Comparison of ENCODE assay signal across 22 cellular contexts in genomic region chr9:92657296-92658094, GRCh38. TPM values are rescaled to one million over a fixed set of nuclear protein-coding genes. Genes with fewer than 3 reads are reported as not detected.
A peak's percentile ranks its signal among the peaks of the same experiment; 100 is the strongest.
DNase-seq lines count a peak whose midpoint lies in the region; ATAC-seq and TF ChIP-seq lines count a peak whose summit lies in the region.
"Had no signal": no experiment of that assay in that cellular context is flagged by ENCODE, and none has a peak within 500 bp of the region (broad histone marks: within the 10 kb centered on the region; RNA-seq: fewer than 3 reads in every experiment).

No MANE protein-coding gene starts in this region.

- no CpG with 5 or more reads among the region's 17 CpGs for WGBS in neuronal stem cell (ENCODE audit: extremely low coverage in 2 of 2, insufficient read length in 2 of 2, insufficient replicate concordance in 1 of 2), 2 donors

- no peak overlapping the region for H3K23ac ChIP-seq in neuronal stem cell (ENCODE audit: low read depth, low read length, poor library complexity)

- no peak overlapping the region for H3K4me2 ChIP-seq in GM23338
- no peak overlapping the region for H3K4me2 ChIP-seq in neuronal stem cell (ENCODE audit: insufficient read depth, low read length, poor library complexity, severe bottlenecking)

- no peaks in the 10 kb centered on the region for H3F3A ChIP-seq in GM23338 (replicated peaks; ENCODE audit: low read depth)

- H2BK15ac ChIP-seq in neuronal stem cell (ENCODE audit: low read length): peak overlapping the region; percentile 77

- H3K27ac ChIP-seq in GM23338 (ENCODE audit: low read depth) (no peak overlapping the region), neuronal stem cell (replicated peaks; ENCODE audit: low read length) (no peak overlapping the region), SJCRH30 (no peak overlapping the region)
- H3K27ac ChIP-seq: ascending aorta, epithelial cell of prostate, upper lobe of left lung had no signal

- H3K79me1 ChIP-seq in neuronal stem cell (ENCODE audit: low read depth, low read length): peaks cover 8% of the 10 kb centered on the region

- H2AK5ac ChIP-seq in neuronal stem cell (ENCODE audit: low read depth, low read length): peak overlapping the region; percentile 80

- DNase-seq in Daoy (ENCODE audit: low read depth) (peak; percentile 34), GM23338 (ENCODE audit: low spot score) (peak; percentile 36), cardiac fibroblast (ENCODE audit: low read depth in 2 of 2) (peak in 1 of 2 donors; percentile 26), neuronal stem cell (ENCODE audit: low spot score) (no peak), DMS53 (lab: John Stamatoyannopoulos, UW) (no peak), SJCRH30 (no peak), ecto neural progenitor cell (ENCODE audit: low spot score) (no peak)
- DNase-seq: activated CD4-positive, CD25-positive, alpha-beta regulatory T cell treated with anti-CD3 and anti-CD28 coated beads, Interleukin-2, amount 50 U/mL, for 72 hours; activated gamma-delta T cell; cortex of kidney; DMS153; glutamatergic neuron; naive thymus-derived CD4-positive, alpha-beta T cell; NCI-H187 treated with DMSO at 0.1 percent for 48 hours; NCI-H446; upper lobe of left lung had no signal

- H3K27me3 Mint-ChIP-seq in GM23338 (ENCODE audit: insufficient read depth, low read depth, poor library complexity): peaks cover 7% of the 10 kb centered on the region
- H3K27me3 Mint-ChIP-seq: naive thymus-derived CD4-positive, alpha-beta T cell; stimulated activated memory B cell treated with anti-CD40 and anti-IgM and Interleukin-4, amounts not matched to agents 10 μg/mL and 1 μg/mL and 100 μg/mL, for 72 hours had no signal

- H3K4me3 ChIP-seq in GM23338 (no peak overlapping the region), cardiac fibroblast (replicated peaks in 1 of 2; ENCODE audit: low read depth in 2 of 2, low read length in 2 of 2) (no peak overlapping the region), neuronal stem cell (ENCODE audit: low read length in 2 of 2) (no peak overlapping the region), SJCRH30 (no peak overlapping the region)
- H3K4me3 ChIP-seq: ascending aorta; BLaER1 treated with 17β-estradiol and CSF1 and Interleukin-3, amounts not matched to agents 10 nM and 100 nM; upper lobe of left lung had no signal

- no peak overlapping the region for H2BK5ac ChIP-seq in neuronal stem cell (ENCODE audit: low read length)

- no peak overlapping the region for H2BK120ac ChIP-seq in neuronal stem cell (ENCODE audit: low read depth, low read length)

- H3K4me1 ChIP-seq in GM23338 (ENCODE audit: insufficient read depth): peaks cover 6% of the 10 kb centered on the region; the same call in 1 of the 2 replicates
- peaks cover 8 to 9% of the 10 kb centered on the region in 2 donors for H3K4me1 ChIP-seq in neuronal stem cell (ENCODE audit: control insufficient read depth in 2 of 2, insufficient read depth in 1 of 2, low read depth in 1 of 2, low read length in 2 of 2)
- H3K4me1 ChIP-seq in SJCRH30: peaks cover 12% of the 10 kb centered on the region

- no peaks in the 10 kb centered on the region for H3K9me2 ChIP-seq in GM23338 (ENCODE audit: insufficient read depth)

- no peak overlapping the region for H3K27ac Mint-ChIP-seq in GM23338
- H3K27ac Mint-ChIP-seq: stimulated activated memory B cell treated with anti-CD40 and anti-IgM and Interleukin-4, amounts not matched to agents 10 μg/mL and 1 μg/mL and 100 μg/mL, for 72 hours; T-helper 1 cell treated with Interleukin-12 subunit alpha and Interleukin-12 subunit beta and Interleukin-4 antibody, amounts not matched to agents 30 μg/mL and 1 μg/mL, for 36 hours had no signal

- peaks cover 7% of the 10 kb centered on the region; the same call in 1 of the 2 replicates for H4K20me1 ChIP-seq in GM23338 (replicated peaks; ENCODE audit: insufficient read depth)

- no peaks in the 10 kb centered on the region for H3K27me3 ChIP-seq in GM23338 (ENCODE audit: insufficient read depth)
- no peaks in the 10 kb centered on the region for H3K27me3 ChIP-seq in neuronal stem cell (ENCODE audit: control insufficient read depth in 3 of 3, insufficient read depth in 3 of 3, low read depth in 1 of 3, low read length in 3 of 3)
- H3K27me3 ChIP-seq in SJCRH30: no peaks in the 10 kb centered on the region
- H3K27me3 ChIP-seq: ascending aorta; BLaER1 treated with 17β-estradiol and CSF1 and Interleukin-3, amounts not matched to agents 10 nM and 100 nM; upper lobe of left lung had no signal

- no peak overlapping the region for H4K8ac ChIP-seq in neuronal stem cell (ENCODE audit: low read depth, low read length)

- H2BK12ac ChIP-seq in neuronal stem cell (ENCODE audit: low read length): no peak overlapping the region

- peaks cover 22% of the 10 kb centered on the region for H3K79me2 ChIP-seq in GM23338 (replicated peaks; ENCODE audit: insufficient read depth)

- H3K18ac ChIP-seq in neuronal stem cell (ENCODE audit: low read length): peak overlapping the region; percentile 76

- H3K4ac ChIP-seq in neuronal stem cell (ENCODE audit: low read length): no peak overlapping the region

- no peaks in the 10 kb centered on the region for H3K36me3 ChIP-seq in GM23338 (ENCODE audit: insufficient read depth)
- H3K36me3 ChIP-seq in neuronal stem cell (replicated peaks in 1 of 2; ENCODE audit: control insufficient read depth in 2 of 2, insufficient read depth in 2 of 2, low read length in 2 of 2): peaks cover 17 to 40% of the 10 kb centered on the region in 2 donors
- H3K36me3 ChIP-seq in SJCRH30: peaks cover 18% of the 10 kb centered on the region

- no peak overlapping the region for H3K14ac ChIP-seq in neuronal stem cell (ENCODE audit: low read length)

- H3K36me3 Mint-ChIP-seq in GM23338 (ENCODE audit: low read depth): peaks cover 12% of the 10 kb centered on the region

- no peak overlapping the region for H3K4me3 Mint-ChIP-seq in GM23338
- H3K4me3 Mint-ChIP-seq: naive thymus-derived CD4-positive, alpha-beta T cell; stimulated activated memory B cell treated with anti-CD40 and anti-IgM and Interleukin-4, amounts not matched to agents 10 μg/mL and 1 μg/mL and 100 μg/mL, for 72 hours; T-helper 1 cell treated with Interleukin-12 subunit alpha and Interleukin-12 subunit beta and Interleukin-4 antibody, amounts not matched to agents 30 μg/mL and 1 μg/mL, for 36 hours had no signal

- TF ChIP-seq CTCF in GM23338 (conservative IDR thresholded peaks at IDR 0.05; ENCODE audit: low read depth in 2 of 2) (peak in 1 of 2 experiments; percentile 17; a peak in 1 of 4 replicates), cardiac fibroblast (IDR thresholded peaks at IDR 0.05; ENCODE audit: low read depth, low read length) (peak; percentile 8)

- no peaks in the 10 kb centered on the region for H3K9me3 Mint-ChIP-seq in GM23338
- H3K9me3 Mint-ChIP-seq: naive thymus-derived CD4-positive, alpha-beta T cell; stimulated activated memory B cell treated with anti-CD40 and anti-IgM and Interleukin-4, amounts not matched to agents 10 μg/mL and 1 μg/mL and 100 μg/mL, for 72 hours; T-helper 1 cell treated with Interleukin-12 subunit alpha and Interleukin-12 subunit beta and Interleukin-4 antibody, amounts not matched to agents 30 μg/mL and 1 μg/mL, for 36 hours had no signal

- ATAC-seq in GM23338 (peak; percentile 63), HG03521 (IDR thresholded peaks at IDR 0.05; ENCODE audit: unreplicated experiment) (no peak)
- ATAC-seq: naive thymus-derived CD4-positive, alpha-beta T cell; stimulated activated memory B cell treated with anti-CD40 and anti-IgM and Interleukin-4, amounts not matched to agents 10 μg/mL and 1 μg/mL and 100 μg/mL, for 72 hours had no signal

- no peak overlapping the region for H2AFZ ChIP-seq in GM23338
- no peak overlapping the region for H2AFZ ChIP-seq in neuronal stem cell (ENCODE audit: low read length)

- H3K9me3 ChIP-seq in neuronal stem cell (replicated peaks in 1 of 2; ENCODE audit: control insufficient read depth in 2 of 2, insufficient read depth in 1 of 2, low read depth in 1 of 2, low read length in 2 of 2) (peaks cover 0 to 3% of the 10 kb centered on the region in 2 donors), SJCRH30 (replicated peaks) (no peaks in the 10 kb centered on the region)
- H3K9me3 ChIP-seq: ascending aorta; BLaER1 treated with 17β-estradiol and CSF1 and Interleukin-3, amounts not matched to agents 10 nM and 100 nM; upper lobe of left lung had no signal

- no peak overlapping the region for H3K9ac ChIP-seq in neuronal stem cell (ENCODE audit: low read depth, low read length, poor library complexity)

- peaks cover 17% of the 10 kb centered on the region for H3K4me1 Mint-ChIP-seq in GM23338

- H4K91ac ChIP-seq in neuronal stem cell (ENCODE audit: low read depth, low read length, poor library complexity): peak overlapping the region; percentile 41

TF ChIP-seq in GM23338, 12 proteins besides CTCF, POLR2A, EP300 and RAD21:
- no peak for TF ChIP-seq JUNB (IDR thresholded peaks at IDR 0.05; ENCODE audit: unreplicated experiment)
- no peak for TF ChIP-seq EZH2 (IDR thresholded peaks at IDR 0.05; ENCODE audit: low read depth, unreplicated experiment)
TF ChIP-seq in GM23338: peak in this region for 0.

RNA-seq across cellular contexts. Expression of gene IPPK, which starts 12.4 kb away (rescaled TPM):
- total RNA-seq in Daoy (2014; rRNA removed; shearing (Covaris generic)): 31.3 and 39.0 TPM in 2 replicates
- total RNA-seq in GM23338 (2014; rRNA removed; shearing (Covaris generic)): 11.8 and 17.5 TPM in 2 replicates
- polyA plus RNA-seq in GM23338 (2016; fragmentation: Nextera tagmentation; extraction: Ambion mirVana): 6.0 and 6.5 TPM in 2 replicates
- 4.8 TPM for polyA plus RNA-seq in neuronal stem cell (2013, experiment 1 of 2)
- 4.2 TPM for polyA plus RNA-seq in neuronal stem cell (2013, experiment 2 of 2)
- total RNA-seq in SJCRH30 (2014; rRNA removed; shearing (Covaris generic)): 15.8 and 16.7 TPM in 2 replicates

Comparison
In these comparisons a context has a peak if more than half of its experiments do, and no peak if none do; other contexts are left out.
1. DNase-seq: peak in Daoy (single experiment) and GM23338 (single experiment); none in neuronal stem cell (single experiment), DMS53 (single experiment), SJCRH30 (0 of 2) and ecto neural progenitor cell (single experiment).